Comparison of ENCODE assay signal across 24 cellular contexts in the genomic region with DNA sequence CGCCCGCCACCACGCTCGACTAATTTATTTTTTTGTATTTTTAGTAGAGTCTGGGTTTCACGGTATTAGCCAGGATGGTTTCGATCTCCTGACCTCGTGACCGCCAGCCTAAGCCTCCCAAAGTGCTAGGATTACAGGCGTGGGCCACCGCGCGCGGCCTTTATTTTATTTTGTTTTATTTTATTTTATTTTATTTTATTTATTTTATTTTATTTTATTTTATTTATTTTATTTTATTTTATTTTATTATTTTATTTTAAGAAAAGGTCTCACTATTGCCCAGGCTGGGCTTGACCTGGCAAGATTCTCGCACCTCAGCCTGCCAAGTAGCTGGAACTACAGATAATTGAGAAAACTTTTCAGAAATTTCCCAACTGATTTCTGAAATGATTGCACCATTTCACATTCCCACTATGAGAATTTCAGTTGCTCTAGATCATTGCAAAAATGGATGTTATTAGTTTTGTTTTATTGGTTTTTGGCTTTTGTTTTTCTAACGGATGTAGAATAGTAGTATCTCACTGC.
"Had no signal": no experiment of that assay in that cellular context is flagged by ENCODE, and none has a peak within 500 bp of the region (broad histone marks: within the 10 kb centered on the region; RNA-seq: fewer than 3 reads in every experiment).

No MANE protein-coding gene starts in this region.

- H3K4me3 Mint-ChIP-seq: dendritic cell treated with granulocyte-macrophage colony-stimulating factor and Interleukin-4, amounts not matched to agents 40 ng/mL and 50 ng/mL, for 4 days; effector memory CD8-positive, alpha-beta T cell; endodermal cell; mesothelial cell of epicardium; naive B cell had no signal

- DNase-seq: colonic mucosa; cortex of kidney; effector CD8-positive, alpha-beta T cell; effector memory CD8-positive, alpha-beta T cell; endodermal cell; erythroblast; esophagus squamous epithelium; foreskin fibroblast; foreskin melanocyte; gastrocnemius medialis; glutamatergic neuron; heart right ventricle; hippocampal formation; left cardiac atrium; left lung; left ventricle myocardium superior; lower lobe of right lung; mesenchymal stem cell; mucosa of descending colon; naive B cell had no signal

- H3K27ac Mint-ChIP-seq: dendritic cell treated with granulocyte-macrophage colony-stimulating factor and Interleukin-4, amounts not matched to agents 40 ng/mL and 50 ng/mL, for 4 days; effector memory CD8-positive, alpha-beta T cell; endodermal cell; mesothelial cell of epicardium; naive B cell had no signal

- ATAC-seq: effector memory CD8-positive, alpha-beta T cell; esophagus mucosa; gastrocnemius medialis; heart right ventricle; left cardiac atrium; left lung; left ventricle myocardium superior; lower lobe of right lung; mucosa of descending colon had no signal

- H3K36me3 Mint-ChIP-seq: mesothelial cell of epicardium, naive B cell had no signal

- H3K9me3 Mint-ChIP-seq: dendritic cell treated with granulocyte-macrophage colony-stimulating factor and Interleukin-4, amounts not matched to agents 40 ng/mL and 50 ng/mL, for 4 days; endodermal cell had no signal

- H3K4me3 ChIP-seq: colonic mucosa, esophagus squamous epithelium, gastrocnemius medialis, heart right ventricle, left lung, lower lobe of right lung, mucosa of descending colon had no signal

- H3K27ac ChIP-seq: colonic mucosa, epithelial cell of prostate, esophagus squamous epithelium, gastrocnemius medialis, heart right ventricle, left lung, lower lobe of right lung had no signal

- H3K36me3 ChIP-seq: colonic mucosa, esophagus squamous epithelium, gastrocnemius medialis, heart right ventricle, left lung, lower lobe of right lung had no signal

- H3K4me1 Mint-ChIP-seq: endodermal cell, naive B cell had no signal

- H3K27me3 Mint-ChIP-seq: dendritic cell treated with granulocyte-macrophage colony-stimulating factor and Interleukin-4, amounts not matched to agents 40 ng/mL and 50 ng/mL, for 4 days; effector memory CD8-positive, alpha-beta T cell; naive B cell had no signal

- H3K4me1 ChIP-seq: colonic mucosa, esophagus squamous epithelium, gastrocnemius medialis, heart right ventricle, left lung, lower lobe of right lung had no signal

- H3K27me3 ChIP-seq: colonic mucosa, esophagus squamous epithelium, gastrocnemius medialis, heart right ventricle, left lung had no signal

- H3K9me3 ChIP-seq: colonic mucosa, esophagus squamous epithelium, gastrocnemius medialis, heart right ventricle, left lung, lower lobe of right lung, mucosa of descending colon had no signal
